Comparison of ENCODE assay signal across 10 cellular contexts in the genomic region with DNA sequence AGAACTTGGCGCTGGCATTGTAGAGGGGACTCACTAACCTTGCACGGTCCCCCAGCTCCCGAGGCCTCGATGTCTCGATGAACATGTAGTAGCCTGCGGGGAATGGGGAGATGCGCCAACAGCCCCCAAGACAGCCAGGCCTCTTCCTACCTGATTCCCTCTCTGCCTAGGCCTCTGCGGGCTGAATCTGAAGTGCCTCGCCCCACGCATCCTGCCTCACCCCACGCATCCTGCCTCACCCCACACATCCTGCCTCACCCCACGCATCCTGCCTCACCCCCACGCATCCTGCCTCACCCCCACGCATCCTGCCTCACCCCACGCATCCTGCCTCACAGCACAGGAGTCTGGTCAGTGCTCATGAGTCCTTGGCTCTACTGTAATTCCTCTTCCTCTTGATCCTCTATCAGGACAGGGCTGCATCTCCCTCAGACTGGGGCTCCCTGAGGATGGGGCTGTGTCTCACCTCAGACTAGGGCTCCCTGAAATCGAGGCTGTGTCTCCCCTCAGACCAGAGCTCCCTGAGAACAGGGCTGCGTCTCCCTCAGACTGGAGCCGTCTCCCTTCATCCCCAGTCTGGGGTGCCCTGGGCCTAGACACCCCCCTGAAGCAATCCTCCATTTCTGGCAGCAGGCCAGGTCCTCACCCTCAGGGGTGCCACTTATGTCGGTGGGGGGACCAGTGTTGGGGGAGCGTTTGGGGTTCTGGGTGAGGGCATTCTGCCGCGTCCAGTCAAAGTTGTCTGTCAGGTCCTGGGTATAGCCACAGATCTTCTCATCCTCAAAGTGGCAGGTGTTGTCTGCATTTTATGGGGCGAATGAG. TPM values are rescaled to one million over a fixed set of nuclear protein-coding genes. Genes with fewer than 3 reads are reported as not detected.
DNase-seq lines count a peak whose midpoint lies in the region; TF ChIP-seq lines count a peak whose summit lies in the region.
"Had no signal": no experiment of that assay in that cellular context is flagged by ENCODE, and none has a peak within 500 bp of the region (broad histone marks: within the 10 kb centered on the region; RNA-seq: fewer than 3 reads in every experiment).

No MANE protein-coding gene starts in this region.

- no peak overlapping the region for H3K4me2 ChIP-seq in H9 (ENCODE audit: insufficient read depth, insufficient read length, low read length)

- peak overlapping the region; percentile 13; the same call in 1 of the 2 replicates for H3K14ac ChIP-seq in H9 (ENCODE audit: insufficient read depth, low read length)

- peak; percentile 47 for DNase-seq in activated gamma-delta T cell treated with Interleukin-2 at 50 U/mL for 16 hours
- no peak for DNase-seq in activated gamma-delta T cell (lab: John Stamatoyannopoulos, UW)
- no peak for DNase-seq in H9
- DNase-seq in activated T-cell treated with anti-CD3 and anti-CD28 coated beads for 4 hours: peak; percentile 31
- DNase-seq in GOT3 (lab: John Stamatoyannopoulos, UW): no peak
- DNase-seq in vagina (ENCODE audit: extremely low spot score in 2 of 2): no peak
- no peak for DNase-seq in NCI-H526 (lab: John Stamatoyannopoulos, UW)
- DNase-seq: NCI-H1694 had no signal

- H3K9ac ChIP-seq in H9 (ENCODE audit: extremely low read depth, insufficient read length, low read length) (no peak overlapping the region), liver (ENCODE audit: low read depth in 1 of 2, low read length in 2 of 2) (no peak overlapping the region)

- no peak for TF ChIP-seq POLR2A in vagina (IDR thresholded peaks at IDR 0.05)

- H2BK20ac ChIP-seq in H9 (ENCODE audit: low read depth, low read length, poor library complexity, severe bottlenecking): no peak overlapping the region

- no CpG with 5 or more reads among the region's 23 CpGs for WGBS in H9 (ENCODE audit: extremely low coverage, insufficient read length, low lambda C conversion rate)
- 84% methylated on average over 23 of the region's 23 CpGs for WGBS in liver

- H2BK12ac ChIP-seq in H9 (ENCODE audit: insufficient read length, low read depth, low read length): no peak overlapping the region

- H3K27me3 Mint-ChIP-seq in H9 (ENCODE audit: low read depth): peaks cover 82% of the 10 kb centered on the region

- H3K36me3 ChIP-seq in liver (ENCODE audit: control insufficient read depth in 4 of 4, insufficient read depth in 3 of 4, low read depth in 1 of 4, low read length in 3 of 4) (no peaks in the 10 kb centered on the region), vagina (no peaks in the 10 kb centered on the region)

- no peaks in the 10 kb centered on the region for H3K4me1 ChIP-seq in H9 (ENCODE audit: insufficient read depth, low read length)
- peaks cover 0 to 8% (median 6%) of the 10 kb centered on the region in 4 donors for H3K4me1 ChIP-seq in liver (ENCODE audit: control insufficient read depth in 4 of 4, insufficient read depth in 4 of 4, low read length in 3 of 4)
- peaks cover 10% of the 10 kb centered on the region for H3K4me1 ChIP-seq in vagina

- H3K56ac ChIP-seq in H9 (ENCODE audit: insufficient read length, low read depth, low read length): no peak overlapping the region

- intact Hi-C loops in vagina (cut with DNase I): no loop called here

- peaks cover 0 to 8% of the 10 kb centered on the region in 2 experiments; a peak in 1 of 4 replicates for H3K4me1 Mint-ChIP-seq in H9

- no peak overlapping the region for H4K91ac ChIP-seq in H9 (ENCODE audit: insufficient read length, low read depth, low read length)

- no peak overlapping the region for H3K4ac ChIP-seq in H9 (ENCODE audit: low read depth, low read length)

- H4K20me1 ChIP-seq in H9 (ENCODE audit: control insufficient read depth, insufficient read depth, insufficient read length): no peaks in the 10 kb centered on the region

- H3K27ac Mint-ChIP-seq in H9: no peak overlapping the region; a peak in 1 of 7 replicates
- H3K27ac Mint-ChIP-seq: progenitor cell of endocrine pancreas had no signal

- no peaks in the 10 kb centered on the region for H3K36me3 Mint-ChIP-seq in H9 (ENCODE audit: insufficient read depth in 1 of 3, low read depth in 3 of 3)

- no peak overlapping the region for H2AFZ ChIP-seq in H9 (ENCODE audit: low read length)

- no peak overlapping the region for H4K5ac ChIP-seq in H9 (ENCODE audit: insufficient read length, low read depth, low read length)

- H3K4me3 ChIP-seq in liver (ENCODE audit: low read depth in 1 of 3, low read length in 3 of 3): no peak overlapping the region
- H3K4me3 ChIP-seq in vagina: no peak overlapping the region

- no peak overlapping the region for H3T11ph ChIP-seq in H9 (ENCODE audit: low read length)

- H2AK5ac ChIP-seq in H9 (ENCODE audit: insufficient read length, low read length): no peak overlapping the region

- H3K9me3 ChIP-seq in H9 (ENCODE audit: control insufficient read depth, low read depth, low read length) (no peaks in the 10 kb centered on the region), liver (ENCODE audit: control insufficient read depth in 4 of 4, low read length in 3 of 4) (no peaks in the 10 kb centered on the region), vagina (no peaks in the 10 kb centered on the region)

- no peaks in the 10 kb centered on the region for H3K79me1 ChIP-seq in H9 (ENCODE audit: insufficient read depth, low read depth, low read length, poor library complexity, severe bottlenecking)

- H3K9me3 Mint-ChIP-seq in H9: no peaks in the 10 kb centered on the region

- H3K27me3 ChIP-seq in H9 (ENCODE audit: insufficient read depth, low read length) (no peaks in the 10 kb centered on the region), liver (ENCODE audit: control insufficient read depth in 4 of 4, insufficient read depth in 4 of 4, low read length in 3 of 4) (peaks cover 0 to 3% (median 1%) of the 10 kb centered on the region in 4 donors), vagina (no peaks in the 10 kb centered on the region)

- no peak for TF ChIP-seq RAD21 in liver (IDR thresholded peaks at IDR 0.05)

- H4K8ac ChIP-seq in H9 (replicated peaks; ENCODE audit: insufficient read length, low read depth, low read length): no peak overlapping the region

- H3K27ac ChIP-seq in H9 (ENCODE audit: insufficient read length, low read depth, low read length): no peak overlapping the region
- H3K27ac ChIP-seq in liver (ENCODE audit: low read depth in 1 of 2, low read length in 2 of 2): no peak overlapping the region
- H3K27ac ChIP-seq in vagina: no peak overlapping the region

- H3K4me3 Mint-ChIP-seq in H9: no peak overlapping the region

- no peak overlapping the region for H2BK120ac ChIP-seq in H9 (ENCODE audit: low read depth, low read length, poor library complexity, severe bottlenecking)

- H3K23ac ChIP-seq in H9 (ENCODE audit: insufficient read length, low read depth, low read length): no peak overlapping the region

- no peak for TF ChIP-seq CTCF in H9 (conservative IDR thresholded peaks at IDR 0.05)
- TF ChIP-seq CTCF in liver (IDR thresholded peaks at IDR 0.05; ENCODE audit: low read depth, low read length, missing input control): no peak
- no peak for TF ChIP-seq CTCF in vagina (IDR thresholded peaks at IDR 0.05)

- H2BK15ac ChIP-seq in H9 (ENCODE audit: low read depth, low read length): no peak overlapping the region

- H2BK5ac ChIP-seq in H9 (ENCODE audit: insufficient read length, low read length): no peak overlapping the region

- no peak overlapping the region for H3K18ac ChIP-seq in H9 (ENCODE audit: insufficient read length, low read depth, low read length)

- no peaks in the 10 kb centered on the region for H3K23me2 ChIP-seq in H9 (ENCODE audit: insufficient read length, low read depth, low read length, poor library complexity, severe bottlenecking)

- H3K79me2 ChIP-seq in H9 (ENCODE audit: insufficient read depth, low read length): no peaks in the 10 kb centered on the region

TF ChIP-seq in liver, 16 proteins besides CTCF, POLR2A, EP300 and RAD21:
- TF ChIP-seq HNF4A (conservative IDR thresholded peaks at IDR 0.05): no peak
- TF ChIP-seq NR2F2 (IDR thresholded peaks at IDR 0.05): peak; percentile 91

RNA-seq across cellular contexts. Expression of a gene that starts 53.6 kb away (rescaled TPM):
- total RNA-seq in H9 (2021) (0.15 and 0.28 TPM in 2 replicates), liver (under 1 TPM; 0.33 to 0.92 TPM), vagina (6.6 TPM)
- polyA plus RNA-seq in liver: under 1 TPM; 0.15 to 0.77 TPM

Comparison
In these comparisons a context has a peak if more than half of its experiments do, and no peak if none do; other contexts are left out.
1. DNase-seq: peak in activated gamma-delta T cell treated with Interleukin-2 at 50 U/mL for 16 hours (single experiment) and activated T-cell treated with anti-CD3 and anti-CD28 coated beads for 4 hours (single experiment); none in activated gamma-delta T cell (single experiment), H9 (single experiment), GOT3 (single experiment), vagina (0 of 2) and NCI-H526 (0 of 2).